ENCODE assay signal across 27 cellular contexts in the genomic region with DNA sequence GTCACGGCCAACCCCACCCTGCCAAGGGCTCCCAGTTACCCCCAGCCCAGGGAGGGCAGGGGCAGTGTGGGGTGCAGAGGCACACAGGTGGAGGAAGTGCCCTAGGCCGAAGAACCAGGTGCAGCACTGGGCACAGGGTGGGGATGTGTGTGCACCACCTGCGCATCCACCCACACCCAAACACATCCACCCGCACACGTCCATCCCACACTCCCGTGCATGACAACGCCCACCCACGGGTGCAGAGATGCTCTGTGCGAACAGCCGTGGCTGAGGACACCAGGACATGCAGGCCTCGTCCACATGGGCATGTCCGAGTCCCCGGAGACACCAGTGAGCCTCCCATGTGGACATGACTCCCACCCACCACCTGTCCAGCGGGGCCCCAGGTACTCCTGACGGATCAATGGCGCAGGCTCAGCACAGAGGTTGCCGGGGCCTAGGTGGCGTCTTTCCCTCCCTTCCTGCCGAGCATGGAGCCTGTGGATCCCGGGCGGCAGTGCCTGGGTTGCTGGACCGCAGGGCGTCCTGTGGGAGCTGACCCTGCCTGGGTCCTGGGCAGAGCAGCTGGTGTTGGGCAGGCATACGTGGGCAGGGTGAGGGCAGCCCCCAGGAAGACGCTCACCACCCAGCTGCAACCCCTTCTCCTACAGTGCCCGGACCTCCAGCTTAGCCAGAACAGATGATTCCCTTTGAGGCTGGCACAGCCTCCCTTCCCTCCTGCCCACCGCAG.
"Had no signal": no experiment of that assay in that cellular context is flagged by ENCODE, and none has a peak within 500 bp of the region (broad histone marks: within the 10 kb centered on the region; RNA-seq: fewer than 3 reads in every experiment).

No MANE protein-coding gene starts in this region.

- H3K9me3 Mint-ChIP-seq: activated naive CD4-positive, alpha-beta T cell treated with anti-CD3 and anti-CD28 coated beads for 36 hours; activated naive CD8-positive, alpha-beta T cell treated with anti-CD3 and anti-CD28 coated beads, Interleukin-2, amount 10 ng/mL, durations not matched to agents 7 days and 5 days; activated T-helper 1 cell treated with anti-CD3 and anti-CD28 coated beads, Interleukin-12 subunit alpha, Interleukin-12 subunit beta, Interleukin-2, Interleukin-4 antibody, amounts not matched to agents 30 ng/mL and 10 ng/mL and 1 ng/mL, durations not matched to agents 14 hours and 24 hours and 36 hours; mesothelial cell of epicardium; neural crest cell had no signal

- H2AFZ ChIP-seq: parathyroid adenoma had no signal

- DNase-seq: activated CD4-positive, alpha-beta T cell treated with anti-CD3 and anti-CD28 coated beads for 4 hours; activated CD4-positive, alpha-beta T cell treated with anti-CD3 and anti-CD28 coated beads, Interleukin-2, amount 50 U/mL, for 4 hours; activated effector memory CD4-positive, alpha-beta T cell treated with anti-CD3 and anti-CD28 coated beads, Interleukin-2, amount 50 U/mL, for 16 hours; activated naive CD4-positive, alpha-beta T cell treated with anti-CD3 and anti-CD28 coated beads for 36 hours; activated naive CD8-positive, alpha-beta T cell treated with anti-CD3 and anti-CD28 coated beads, Interleukin-2, amount 10 ng/mL, durations not matched to agents 7 days and 5 days; amniotic stem cell; brain microvascular endothelial cell; dorsolateral prefrontal cortex; effector memory CD4-positive, alpha-beta T cell; gastrocnemius medialis; glutamatergic neuron; islet precursor cell; left ventricle myocardium superior; naive thymus-derived CD4-positive, alpha-beta T cell; occipital lobe; spleen; stomach; T-helper 1 cell; thyroid gland; upper lobe of right lung had no signal

- H3K9ac ChIP-seq: parathyroid adenoma had no signal

- H3K4me3 Mint-ChIP-seq: activated naive CD4-positive, alpha-beta T cell treated with anti-CD3 and anti-CD28 coated beads for 36 hours; activated naive CD8-positive, alpha-beta T cell treated with anti-CD3 and anti-CD28 coated beads, Interleukin-2, amount 10 ng/mL, durations not matched to agents 7 days and 5 days; activated T-helper 1 cell treated with anti-CD3 and anti-CD28 coated beads, Interleukin-12 subunit alpha, Interleukin-12 subunit beta, Interleukin-2, Interleukin-4 antibody, amounts not matched to agents 30 ng/mL and 10 ng/mL and 1 ng/mL, durations not matched to agents 14 hours and 24 hours and 36 hours; mesothelial cell of epicardium; neural crest cell had no signal

- ATAC-seq: gastrocnemius medialis; left ventricle myocardium superior; naive thymus-derived CD4-positive, alpha-beta T cell; right cardiac atrium; upper lobe of right lung had no signal

- H3K4me1 ChIP-seq: parathyroid adenoma had no signal

- H3K9me3 ChIP-seq: gastrocnemius medialis, spleen, stomach, thyroid gland, upper lobe of right lung had no signal

- H3K27me3 ChIP-seq: brain microvascular endothelial cell, dorsolateral prefrontal cortex, gastrocnemius medialis, spleen, stomach, thyroid gland, upper lobe of right lung had no signal

- FAIRE-seq: astrocyte had no signal

- H3K4me3 ChIP-seq: coronary artery, dorsolateral prefrontal cortex, gastrocnemius medialis, spleen, stomach, thyroid gland, upper lobe of right lung had no signal

- H3K27ac ChIP-seq: brain microvascular endothelial cell, coronary artery, gastrocnemius medialis, parathyroid adenoma, spleen, stomach, thyroid gland, upper lobe of right lung had no signal

- H3K27me3 Mint-ChIP-seq: activated naive CD8-positive, alpha-beta T cell treated with anti-CD3 and anti-CD28 coated beads, Interleukin-2, amount 10 ng/mL, durations not matched to agents 7 days and 5 days; naive thymus-derived CD4-positive, alpha-beta T cell had no signal

- H3K27ac Mint-ChIP-seq: activated naive CD4-positive, alpha-beta T cell treated with anti-CD3 and anti-CD28 coated beads for 36 hours; activated naive CD8-positive, alpha-beta T cell treated with anti-CD3 and anti-CD28 coated beads, Interleukin-2, amount 10 ng/mL, durations not matched to agents 7 days and 5 days; activated T-helper 1 cell treated with anti-CD3 and anti-CD28 coated beads, Interleukin-12 subunit alpha, Interleukin-12 subunit beta, Interleukin-2, Interleukin-4 antibody, amounts not matched to agents 30 ng/mL and 10 ng/mL and 1 ng/mL, durations not matched to agents 14 hours and 24 hours and 36 hours; mesothelial cell of epicardium; naive thymus-derived CD4-positive, alpha-beta T cell had no signal
